9 cellular contexts compared by ENCODE assay signal in the genomic region with DNA sequence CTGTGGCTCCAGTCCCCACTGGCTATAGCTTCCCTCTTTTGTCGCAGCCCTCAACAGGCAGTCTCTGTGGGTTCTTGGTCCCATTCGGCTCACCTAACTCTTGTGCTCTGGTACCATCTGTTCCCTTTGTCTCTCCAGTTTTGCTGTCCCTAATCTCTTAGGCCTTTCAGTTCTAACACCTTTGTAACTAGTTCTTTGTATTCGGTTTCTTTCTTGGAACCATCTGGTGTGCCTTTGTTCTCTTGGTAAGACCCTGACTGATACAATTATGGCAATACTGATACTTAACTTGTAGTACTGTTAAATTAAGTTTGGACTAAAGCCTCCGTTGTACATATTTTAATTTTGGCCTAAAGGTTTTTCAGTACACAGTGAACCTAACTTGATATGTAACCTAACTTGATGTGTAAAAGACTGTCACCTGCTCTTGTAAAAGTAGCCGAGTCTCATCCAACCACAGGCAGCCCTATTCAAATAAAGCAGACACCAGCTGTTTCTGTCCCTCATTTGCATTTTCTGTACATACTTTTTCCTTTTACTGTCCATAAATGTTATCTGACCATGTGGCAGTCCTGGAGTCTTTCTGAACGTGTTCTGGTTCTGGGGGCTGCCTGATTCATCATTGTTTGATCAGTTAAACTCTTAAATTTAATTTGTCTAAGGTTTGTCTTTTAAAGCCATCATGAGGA. TPM values are rescaled to one million over a fixed set of nuclear protein-coding genes. Genes with fewer than 3 reads are reported as not detected.
A peak's percentile ranks its signal among the peaks of the same experiment; 100 is the strongest.
DNase-seq lines count a peak whose midpoint lies in the region; ATAC-seq and TF ChIP-seq lines count a peak whose summit lies in the region.
"Had no signal": no experiment of that assay in that cellular context is flagged by ENCODE, and none has a peak within 500 bp of the region (broad histone marks: within the 10 kb centered on the region; RNA-seq: fewer than 3 reads in every experiment).

No MANE protein-coding gene starts in this region.

- TF ChIP-seq POLR2A in GM18526 (IDR thresholded peaks at IDR 0.05; ENCODE audit: extremely low read depth, insufficient read length), result peak; percentile 33

- 83 to 84% methylated on average over 6 of the region's 6 CpGs for WGBS in GM23248 (ENCODE audit: low coverage in 1 of 2, low lambda C conversion rate in 2 of 2, missing lambda C conversion rate in 2 of 2), 2 experiments

- H3K79me2 ChIP-seq in GM23248 (ENCODE audit: insufficient read depth), result peaks cover 1% of the 10 kb centered on the region

- no peak for DNase-seq in endothelial cell (ENCODE audit: low spot score)
- no peak for DNase-seq in SKM-1 (lab: John Stamatoyannopoulos, UW; ENCODE audit: unreplicated experiment)
- DNase-seq in NCI-H187 (lab: John Stamatoyannopoulos, UW), result no peak
- no peak for DNase-seq in GM23248
- DNase-seq in Right ventricle myocardium superior, result no peak
- DNase-seq: mesenchymal stem cell had no signal

- peak overlapping the region; percentile 22 for H3K27ac Mint-ChIP-seq in endothelial cell (ENCODE audit: unreplicated experiment)

- intact Hi-C loops in Right ventricle myocardium superior (cut with DNase I), result no loop called here

- no peaks in the 10 kb centered on the region for H3K9me3 Mint-ChIP-seq in endothelial cell (ENCODE audit: unreplicated experiment)

- H3K9me3 ChIP-seq in GM23248 (ENCODE audit: low read depth), result no peaks in the 10 kb centered on the region

- H3F3A ChIP-seq in GM23248 (ENCODE audit: insufficient read depth), result no peaks in the 10 kb centered on the region

- H3K4me1 Mint-ChIP-seq in endothelial cell (ENCODE audit: unreplicated experiment), result peaks cover 16% of the 10 kb centered on the region

- H3K36me3 ChIP-seq in GM23248 (ENCODE audit: low read depth), result no peaks in the 10 kb centered on the region

- H3K27me3 ChIP-seq in GM23248 (replicated peaks; ENCODE audit: insufficient read depth), result no peaks in the 10 kb centered on the region

- H3K9me2 ChIP-seq in GM23248 (ENCODE audit: insufficient read depth), result no peaks in the 10 kb centered on the region

- ATAC-seq in GM21515 (IDR thresholded peaks at IDR 0.05; ENCODE audit: unreplicated experiment) (peak; percentile 58), HG03457 (IDR thresholded peaks at IDR 0.05; ENCODE audit: unreplicated experiment) (peak; percentile 35), Right ventricle myocardium superior (ENCODE audit: poor library complexity) (no peak)

- H3K4me3 Mint-ChIP-seq in endothelial cell (ENCODE audit: unreplicated experiment), result no peak overlapping the region

- peaks cover 3% of the 10 kb centered on the region for H3K27me3 Mint-ChIP-seq in endothelial cell (ENCODE audit: unreplicated experiment)

- H3K9ac ChIP-seq in GM23248, result no peak overlapping the region

- in situ Hi-C loops in GM23248 (cut with MboI), result no loop called here

- H4K20me1 ChIP-seq in GM23248 (ENCODE audit: insufficient read depth), result no peaks in the 10 kb centered on the region

- H3K4me1 ChIP-seq in GM23248 (ENCODE audit: insufficient read depth), result peaks cover 8% of the 10 kb centered on the region; the same call in 1 of the 2 replicates

- H3K4me3 ChIP-seq in GM23248, result no peak overlapping the region

- no peaks in the 10 kb centered on the region for H3K36me3 Mint-ChIP-seq in endothelial cell (ENCODE audit: low read depth, unreplicated experiment)

- no peak overlapping the region for H3K4me2 ChIP-seq in GM23248 (ENCODE audit: unreplicated experiment)

- H3K27ac ChIP-seq in GM23248, result no peak overlapping the region

- no peak overlapping the region for H2AFZ ChIP-seq in GM23248

- TF ChIP-seq CTCF in endothelial cell (IDR thresholded peaks at IDR 0.05; ENCODE audit: unreplicated experiment), result no peak

RNA-seq across cellular contexts. Expression of gene MRPL44, which starts 4.8 kb away (rescaled TPM):
- total RNA-seq in endothelial cell (ENCODE audit: unreplicated experiment) (25.7 TPM), Right ventricle myocardium superior (33.9 TPM)
- 34.4 and 34.9 TPM in 2 replicates for total RNA-seq in GM23248 (2014; rRNA removed; shearing (Covaris generic))
- 24.1 and 27.8 TPM in 2 replicates for polyA plus RNA-seq in GM23248 (2016; fragmentation: Nextera tagmentation; extraction: Ambion mirVana)

RNA-seq across cellular contexts. Expression of gene WDFY1, which starts 7.3 kb away (rescaled TPM):
- total RNA-seq in endothelial cell (ENCODE audit: unreplicated experiment), result 53.1 TPM
- 76.9 and 81.2 TPM in 2 replicates for total RNA-seq in GM23248 (2014; rRNA removed; shearing (Covaris generic))
- polyA plus RNA-seq in GM23248 (2016; fragmentation: Nextera tagmentation; extraction: Ambion mirVana), result 60.6 and 65.1 TPM in 2 replicates
- 10.8 TPM for total RNA-seq in Right ventricle myocardium superior
